ENCODE assay signal across 17 cellular contexts in genomic region chr6:46469021-46469420, GRCh38. TPM values are rescaled to one million over a fixed set of nuclear protein-coding genes. Genes with fewer than 3 reads are reported as not detected.
"Had no signal": no experiment of that assay in that cellular context is flagged by ENCODE, and none has a peak within 500 bp of the region (broad histone marks: within the 10 kb centered on the region; RNA-seq: fewer than 3 reads in every experiment).

No MANE protein-coding gene starts in this region.

- ATAC-seq: left lobe of liver; pancreas; stimulated activated effector memory CD8-positive, alpha-beta T cell treated with anti-CD3 and anti-CD28 coated beads, Interleukin-12 subunit alpha, Interleukin-12 subunit beta, amount 100 ng/mL, for 72 hours had no signal

- H3K4me3 ChIP-seq: esophagus muscularis mucosa, neural progenitor cell, pancreas had no signal

- H3K9me3 Mint-ChIP-seq: activated naive CD4-positive, alpha-beta T cell treated with anti-CD3 and anti-CD28 coated beads, Interleukin-2, amount 10 ng/mL, durations not matched to agents 7 days and 5 days; central memory CD8-positive, alpha-beta T cell; memory B cell; stimulated activated effector memory CD8-positive, alpha-beta T cell treated with anti-CD3 and anti-CD28 coated beads, Interleukin-12 subunit alpha, Interleukin-12 subunit beta, amount 100 ng/mL, for 72 hours; type B pancreatic cell had no signal

- H3K9ac ChIP-seq: neural progenitor cell, SK-N-SH had no signal

- DNase-seq: activated CD4-positive, alpha-beta T cell treated with anti-CD3 and anti-CD28 coated beads for 48 hours; activated naive CD4-positive, alpha-beta T cell treated with anti-CD3 and anti-CD28 coated beads, Interleukin-2, amount 10 ng/mL, durations not matched to agents 7 days and 5 days; dermis blood vessel endothelial cell; pancreas; retina; SK-N-SH; T-helper 1 cell had no signal

- H3K36me3 ChIP-seq: esophagus muscularis mucosa, neural progenitor cell, pancreas, WERI-Rb-1 had no signal

- H3K27me3 Mint-ChIP-seq: type B pancreatic cell had no signal

- H3K27me3 ChIP-seq: esophagus muscularis mucosa, neural progenitor cell, pancreas had no signal

- H3K36me3 Mint-ChIP-seq: activated naive CD4-positive, alpha-beta T cell treated with anti-CD3 and anti-CD28 coated beads, Interleukin-2, amount 10 ng/mL, durations not matched to agents 7 days and 5 days; memory B cell; neural progenitor cell; stimulated activated effector memory CD8-positive, alpha-beta T cell treated with anti-CD3 and anti-CD28 coated beads, Interleukin-12 subunit alpha, Interleukin-12 subunit beta, amount 100 ng/mL, for 72 hours; type B pancreatic cell had no signal

- H3K9me3 ChIP-seq: esophagus muscularis mucosa, pancreas, SK-N-SH had no signal

- H3K27ac ChIP-seq: neural progenitor cell, pancreas, WERI-Rb-1 had no signal

- FAIRE-seq: endometrium, islet of Langerhans, pancreas had no signal

- H3K4me1 ChIP-seq: pancreas had no signal

- H3K4me3 Mint-ChIP-seq: activated naive CD4-positive, alpha-beta T cell treated with anti-CD3 and anti-CD28 coated beads, Interleukin-2, amount 10 ng/mL, durations not matched to agents 7 days and 5 days; central memory CD8-positive, alpha-beta T cell; memory B cell; neural progenitor cell; stimulated activated effector memory CD8-positive, alpha-beta T cell treated with anti-CD3 and anti-CD28 coated beads, Interleukin-12 subunit alpha, Interleukin-12 subunit beta, amount 100 ng/mL, for 72 hours; type B pancreatic cell had no signal

- H3K27ac Mint-ChIP-seq: activated naive CD4-positive, alpha-beta T cell treated with anti-CD3 and anti-CD28 coated beads, Interleukin-2, amount 10 ng/mL, durations not matched to agents 7 days and 5 days; memory B cell; neural progenitor cell; stimulated activated effector memory CD8-positive, alpha-beta T cell treated with anti-CD3 and anti-CD28 coated beads, Interleukin-12 subunit alpha, Interleukin-12 subunit beta, amount 100 ng/mL, for 72 hours had no signal

- H3K4me1 Mint-ChIP-seq: central memory CD8-positive, alpha-beta T cell; memory B cell; stimulated activated effector memory CD8-positive, alpha-beta T cell treated with anti-CD3 and anti-CD28 coated beads, Interleukin-12 subunit alpha, Interleukin-12 subunit beta, amount 100 ng/mL, for 72 hours had no signal

- H3K4me2 ChIP-seq: neural progenitor cell, SK-N-SH had no signal

- H2AFZ ChIP-seq: neural progenitor cell had no signal

RNA-seq across cellular contexts. Expression of gene RCAN2, which starts 22.2 kb away (rescaled TPM):
- polyA plus RNA-seq: SK-N-SH had no signal
